In the genomic region with DNA sequence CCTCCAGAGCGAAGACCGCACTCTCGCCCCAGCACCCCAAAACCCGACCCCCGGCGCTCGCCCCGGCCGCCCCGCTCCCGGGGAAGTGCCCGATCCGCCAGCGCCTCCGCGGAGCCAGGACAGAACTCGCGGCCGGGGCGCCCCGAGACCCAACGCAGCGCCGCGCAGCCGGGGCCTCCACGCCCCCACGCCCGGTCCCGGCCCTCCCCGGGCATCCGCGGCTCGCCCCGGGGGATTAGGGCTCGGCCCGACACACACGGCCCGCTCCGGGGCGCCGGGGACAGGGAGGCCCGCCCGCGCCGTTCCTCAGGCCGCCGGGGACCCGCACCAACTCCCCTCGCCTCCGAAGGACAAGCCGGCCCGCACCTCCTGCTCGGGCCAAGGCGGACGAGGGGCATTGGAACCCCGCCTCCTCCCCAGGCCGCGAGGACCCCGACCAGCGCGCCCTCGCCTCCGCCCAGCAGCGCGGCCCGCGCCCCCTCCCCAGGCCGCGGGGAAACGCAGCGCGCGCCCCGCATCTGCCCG, we compare ENCODE assay signal across 8 cellular contexts. TPM values are rescaled to one million over a fixed set of nuclear protein-coding genes. Genes with fewer than 3 reads are reported as not detected.
DNase-seq lines count a peak whose midpoint lies in the region; ATAC-seq and TF ChIP-seq lines count a peak whose summit lies in the region.

No MANE protein-coding gene starts in this region.

- peak overlapping the region; percentile 46 for H2AFZ ChIP-seq in smooth muscle cell (ENCODE audit: low read depth)

- peak overlapping the region; percentile 83 for H3K4me3 ChIP-seq in NB4 (ENCODE audit: low read depth, low read length)
- peak overlapping the region; percentile 84 for H3K4me3 ChIP-seq in astrocyte of the spinal cord (ENCODE audit: low read depth, low read length)
- H3K4me3 ChIP-seq in iPS-18c (ENCODE audit: insufficient read depth, low read depth, low read length): peak overlapping the region; percentile 88
- H3K4me3 ChIP-seq in smooth muscle cell: peak overlapping the region; percentile 91

- no peak for TF ChIP-seq POLR2A in NB4 (IDR thresholded peaks at IDR 0.05; ENCODE audit: extremely low read depth, insufficient read length)

- H3K9ac ChIP-seq in smooth muscle cell (ENCODE audit: low read depth): peak overlapping the region; percentile 81

- H3K27ac ChIP-seq in smooth muscle cell (ENCODE audit: low read depth): peak overlapping the region; percentile 81

- peaks cover 12% of the 10 kb centered on the region for H3K4me1 ChIP-seq in smooth muscle cell (ENCODE audit: low read depth)

- peaks cover 50% of the 10 kb centered on the region for H3K79me2 ChIP-seq in smooth muscle cell (ENCODE audit: low read depth)

- H3F3A ChIP-seq in smooth muscle cell (ENCODE audit: low read depth): peaks cover 7% of the 10 kb centered on the region

- no peaks in the 10 kb centered on the region for H3K27me3 ChIP-seq in smooth muscle cell (ENCODE audit: low read depth)

- TF ChIP-seq CTCF in NB4 (IDR thresholded peaks at IDR 0.05; ENCODE audit: low read depth, low read length): no peak
- TF ChIP-seq CTCF in astrocyte of the spinal cord (IDR thresholded peaks at IDR 0.05; ENCODE audit: low read depth, low read length): no peak
- no peak for TF ChIP-seq CTCF in smooth muscle cell (IDR thresholded peaks at IDR 0.05; ENCODE audit: borderline replicate concordance, insufficient read depth, poor library complexity, severe bottlenecking)

- 1% methylated on average over 45 of the region's 76 CpGs for WGBS in smooth muscle cell (ENCODE audit: low lambda C conversion rate)

- peak overlapping the region; percentile 98 for H3K4me2 ChIP-seq in smooth muscle cell

- ATAC-seq in GM18511 (IDR thresholded peaks at IDR 0.05; ENCODE audit: unreplicated experiment): peak; percentile 3
- ATAC-seq in HG03108 (IDR thresholded peaks at IDR 0.05; ENCODE audit: unreplicated experiment): no peak
- no peak for ATAC-seq in HG02840 (IDR thresholded peaks at IDR 0.05; ENCODE audit: low FRiP score, unreplicated experiment)

- H3K36me3 ChIP-seq in smooth muscle cell (ENCODE audit: low read depth): no peaks in the 10 kb centered on the region

- DNase-seq in NB4 (ENCODE audit: low read depth) (peak; percentile 51), astrocyte of the spinal cord (ENCODE audit: low read depth, low spot score) (no peak), smooth muscle cell (lab: John Stamatoyannopoulos, UW; ENCODE audit: unreplicated experiment) (no peak), middle frontal gyrus (ENCODE audit: extremely low spot score, low spot score) (no peak)

- peaks cover 43% of the 10 kb centered on the region for H4K20me1 ChIP-seq in smooth muscle cell (ENCODE audit: low read depth)

- in situ Hi-C loops in astrocyte of the spinal cord (cut with HindIII; ENCODE audit: low sequenced_read_pairs): no loop called here

- H3K9me3 ChIP-seq in iPS-18c (ENCODE audit: control insufficient read depth, insufficient read depth, low read length): no peaks in the 10 kb centered on the region
- no peaks in the 10 kb centered on the region for H3K9me3 ChIP-seq in smooth muscle cell (replicated peaks; ENCODE audit: low read depth)

RNA-seq across cellular contexts. Expression of a gene that starts 0.5 kb away (rescaled TPM):
- total RNA-seq in smooth muscle cell: 17.2 and 23.8 TPM in 2 replicates
- 17.1 and 25.4 TPM in 2 replicates for polyA plus RNA-seq in smooth muscle cell

RNA-seq across cellular contexts. Expression of a gene that starts 11.2 kb away (rescaled TPM):
- total RNA-seq in smooth muscle cell: 42.7 and 42.9 TPM in 2 replicates
- 16.2 and 19.1 TPM in 2 replicates for polyA plus RNA-seq in smooth muscle cell
